18 cellular contexts compared by ENCODE assay signal in genomic region chr12:94707892-94708291, GRCh38. TPM values are rescaled to one million over a fixed set of nuclear protein-coding genes. Genes with fewer than 3 reads are reported as not detected.
DNase-seq lines count a peak whose midpoint lies in the region; ATAC-seq and TF ChIP-seq lines count a peak whose summit lies in the region.
"Had no signal": no experiment of that assay in that cellular context is flagged by ENCODE, and none has a peak within 500 bp of the region (broad histone marks: within the 10 kb centered on the region; RNA-seq: fewer than 3 reads in every experiment).

No MANE protein-coding gene starts in this region.

- TF ChIP-seq CTCF in cardiac fibroblast (IDR thresholded peaks at IDR 0.05; ENCODE audit: low read depth, low read length) (no peak), heart left ventricle (IDR thresholded peaks at IDR 0.05) (no peak), omental fat pad (IDR thresholded peaks at IDR 0.05) (no peak), vagina (IDR thresholded peaks at IDR 0.05) (no peak)
- no peak for TF ChIP-seq CTCF in activated CD8-positive, alpha-beta T cell treated with anti-CD3 and anti-CD28 coated beads for 36 hours (IDR thresholded peaks at IDR 0.05)

- peak; percentile 55 to 78 (median 66) for ATAC-seq in heart left ventricle
- ATAC-seq in omental fat pad (ENCODE audit: low FRiP score) = peak; percentile 35
- ATAC-seq in activated CD8-positive, alpha-beta T cell treated with anti-CD3 and anti-CD28 coated beads for 36 hours = no peak
- ATAC-seq: K562 had no signal

- TF ChIP-seq POLR2A in heart left ventricle (IDR thresholded peaks at IDR 0.05) = no peak
- no peak for TF ChIP-seq POLR2A in vagina (IDR thresholded peaks at IDR 0.05)

- peaks cover 6% of the 10 kb centered on the region for H3K4me1 Mint-ChIP-seq in activated CD8-positive, alpha-beta T cell treated with anti-CD3 and anti-CD28 coated beads for 36 hours (ENCODE audit: low read depth)

- in situ Hi-C loops in ACHN (cut with HindIII; ENCODE audit: low pct_ligation_motif_present, low pct_unique_long_range_greater_than_20kb, low sequenced_read_pairs) = no loop called here

- WGBS in heart left ventricle, 4 donors = 30 to 42% (median 36%) methylated on average over 9 of the region's 9 CpGs

- CTCF ChIA-PET in activated CD8-positive, alpha-beta T cell treated with anti-CD3 and anti-CD28 coated beads for 36 hours (lab: Charles Lee) = interaction anchor here (2.4 kb wide), 1 partner anchor 168 kb away, joined by 8 read pairs; no protein-coding TSS in a partner anchor

- no peak overlapping the region for H3K4me3 Mint-ChIP-seq in activated CD8-positive, alpha-beta T cell treated with anti-CD3 and anti-CD28 coated beads for 36 hours

- peak overlapping the region in 2 of 12 donors; percentile 2 to 10 for H3K27ac ChIP-seq in heart left ventricle
- H3K27ac ChIP-seq in vagina = peak overlapping the region; percentile 35
- H3K27ac ChIP-seq: right lobe of liver, SJCRH30 had no signal

- peaks cover 2% of the 10 kb centered on the region for H3K27me3 Mint-ChIP-seq in activated CD8-positive, alpha-beta T cell treated with anti-CD3 and anti-CD28 coated beads for 36 hours

- intact Hi-C loops in heart left ventricle (cut with DNase I) (no loop called here), vagina (cut with DNase I) (no loop called here)
- intact Hi-C loops in activated CD8-positive, alpha-beta T cell treated with anti-CD3 and anti-CD28 coated beads for 36 hours (cut with micrococcal nuclease) = no loop called here

- no peaks in the 10 kb centered on the region for H3K36me3 Mint-ChIP-seq in activated CD8-positive, alpha-beta T cell treated with anti-CD3 and anti-CD28 coated beads for 36 hours (ENCODE audit: low read depth)

- H3K9me3 ChIP-seq in heart left ventricle (no peaks in the 10 kb centered on the region), vagina (no peaks in the 10 kb centered on the region)
- H3K9me3 ChIP-seq: right lobe of liver, SJCRH30 had no signal

- POLR2A ChIA-PET in activated CD8-positive, alpha-beta T cell treated with anti-CD3 and anti-CD28 coated beads for 36 hours (lab: Charles Lee) = no interaction called here

- H3K27ac Mint-ChIP-seq in activated CD8-positive, alpha-beta T cell treated with anti-CD3 and anti-CD28 coated beads for 36 hours = no peak overlapping the region

- H3K9me3 Mint-ChIP-seq in activated CD8-positive, alpha-beta T cell treated with anti-CD3 and anti-CD28 coated beads for 36 hours = no peaks in the 10 kb centered on the region

- H3K4me3 ChIP-seq in cardiac fibroblast (replicated peaks in 1 of 2; ENCODE audit: low read depth in 2 of 2, low read length in 2 of 2) = no peak overlapping the region
- peak overlapping the region in 2 of 12 donors; percentile 11 to 17 for H3K4me3 ChIP-seq in heart left ventricle
- peak overlapping the region in 1 of 2 donors; percentile 9 for H3K4me3 ChIP-seq in vagina
- H3K4me3 ChIP-seq: K562, right lobe of liver, SJCRH30 had no signal

- no peaks in the 10 kb centered on the region for H3K36me3 ChIP-seq in heart left ventricle
- H3K36me3 ChIP-seq in vagina = no peaks in the 10 kb centered on the region
- H3K36me3 ChIP-seq: right lobe of liver, SJCRH30 had no signal

- H3K4me1 ChIP-seq in heart left ventricle (peaks cover 0 to 28% (median 21%) of the 10 kb centered on the region in 12 donors), vagina (peaks cover 55% of the 10 kb centered on the region)

- peak; percentile 64 to 81 for DNase-seq in cardiac fibroblast (ENCODE audit: low read depth in 2 of 2)
- DNase-seq in heart left ventricle = peak in 4 of 5 donors; percentile 60 to 72 (median 66)
- no peak for DNase-seq in omental fat pad (ENCODE audit: low spot score)
- peak in 1 of 2 donors; percentile 72 for DNase-seq in vagina (ENCODE audit: extremely low spot score in 2 of 2)
- no peak for DNase-seq in kidney glomerular epithelial cell (lab: John Stamatoyannopoulos, UW)
- DNase-seq in activated CD8-positive, alpha-beta T cell treated with anti-CD3 and anti-CD28 coated beads for 36 hours = no peak
- no peak for DNase-seq in ACHN
- DNase-seq: activated CD4-positive, alpha-beta T cell treated with anti-CD3 and anti-CD28 coated beads for 48 hours; activated T-cell treated with anti-CD3 and anti-CD28 coated beads, Interleukin-2, amount 50 U/mL, for 48 hours; effector CD4-positive, alpha-beta T cell; glutamatergic neuron; H7; NCI-H1417 treated with DMSO at 0.1 percent for 48 hours; NCI-H446; right lobe of liver; SJCRH30; stimulated activated naive CD4-positive, alpha-beta T cell treated with Interleukin-2 at 50 U/mL for 16 hours had no signal

- H3K27me3 ChIP-seq in heart left ventricle = no peaks in the 10 kb centered on the region
- no peaks in the 10 kb centered on the region for H3K27me3 ChIP-seq in vagina
- H3K27me3 ChIP-seq: right lobe of liver had no signal

RNA-seq across cellular contexts. Expression of gene TMCC3, which starts 57.5 kb away (rescaled TPM):
- total RNA-seq in heart left ventricle (1 to 10 TPM; 1.1 to 8.2 (median 2.9) TPM), omental fat pad (10 to 100 TPM in 2 of 4 donors, 1 to 10 TPM in 2; 9.2 to 39.6 (median 12.4) TPM), vagina (11.5 TPM)
- 1 to 10 TPM in 1 of 2 donors, under 1 TPM in 1; 0.69 to 4.0 TPM for polyA plus RNA-seq in heart left ventricle
- under 1 TPM; 0.11 to 0.25 TPM for total RNA-seq in activated CD8-positive, alpha-beta T cell treated with anti-CD3 and anti-CD28 coated beads for 36 hours
- total RNA-seq: K562 had no signal
- polyA plus RNA-seq: K562 had no signal

Comparison
In these comparisons a context has a peak if more than half of its experiments do, and no peak if none do; other contexts are left out.
1. DNase-seq: peak in cardiac fibroblast (2 of 2) and heart left ventricle (4 of 5); none in omental fat pad (single experiment), kidney glomerular epithelial cell (single experiment), activated CD8-positive, alpha-beta T cell treated with anti-CD3 and anti-CD28 coated beads for 36 hours (single experiment) and ACHN (single experiment).